Comparison of ENCODE assay signal across 12 cellular contexts in the genomic region with DNA sequence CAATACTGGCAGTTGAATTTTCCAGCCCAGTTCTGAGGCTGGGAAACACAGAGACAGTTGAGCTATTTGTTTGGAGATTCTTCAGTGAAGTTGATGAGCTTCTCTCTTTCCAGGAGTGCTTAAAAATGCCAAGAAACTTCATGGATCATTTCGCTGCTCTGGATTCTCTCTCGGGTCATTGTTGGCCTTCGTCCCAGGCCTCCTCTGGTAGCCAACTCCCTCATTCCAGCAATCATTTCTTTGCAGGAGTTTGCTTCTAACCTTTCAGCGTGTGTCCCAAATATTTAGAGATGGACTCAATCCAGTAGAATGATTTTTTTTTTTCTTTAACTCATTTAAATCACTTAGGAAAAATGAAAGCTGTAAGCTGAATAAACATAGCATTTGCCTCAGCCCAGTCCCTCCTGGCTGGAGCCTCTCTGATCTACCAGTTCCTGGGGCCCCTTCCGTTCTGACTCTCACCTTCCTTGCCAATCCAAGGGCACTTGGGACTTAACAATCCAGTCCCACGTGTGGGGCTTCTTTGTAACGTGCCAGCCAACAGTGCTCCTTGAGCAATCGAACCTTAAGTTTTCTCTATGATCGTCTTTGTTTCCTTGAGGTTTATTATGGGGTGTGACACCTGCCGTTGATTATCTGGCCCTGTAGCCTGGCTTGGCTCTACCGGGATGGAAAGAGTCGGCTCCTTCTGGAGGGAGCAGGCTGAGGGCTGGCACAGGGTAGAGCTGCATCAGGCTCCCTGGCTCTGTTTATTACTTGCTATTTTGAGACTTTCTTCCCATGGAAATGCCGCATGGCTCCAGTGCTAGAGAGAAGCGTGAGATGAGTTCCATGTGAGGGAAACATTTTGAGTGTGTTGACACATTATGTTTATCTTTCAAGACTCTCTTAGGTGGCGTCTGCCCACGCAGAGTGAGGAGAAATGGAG.
DNase-seq lines count a peak whose midpoint lies in the region; FAIRE-seq and TF ChIP-seq lines count a peak whose summit lies in the region.
"Had no signal": no experiment of that assay in that cellular context is flagged by ENCODE, and none has a peak within 500 bp of the region (broad histone marks: within the 10 kb centered on the region; RNA-seq: fewer than 3 reads in every experiment).

No MANE protein-coding gene starts in this region.

- WGBS in lower leg skin, 2 donors: 31 to 44% methylated on average over 16 of the region's 16 CpGs
- 64 to 78% (median 76%) methylated on average over 14 to 16 of the region's 16 CpGs for WGBS in spleen, 5 donors

- DNase-seq in lower leg skin (ENCODE audit: low spot score in 2 of 2): peak; percentile 18 to 87
- DNase-seq in NCI-H2196 treated with DMSO at 0.1 percent for 48 hours (lab: John Stamatoyannopoulos, UW; ENCODE audit: unreplicated experiment): no peak
- DNase-seq in spleen: no peak
- no peak for DNase-seq in OCI-M1 (lab: John Stamatoyannopoulos, UW)
- DNase-seq in T-helper 2 cell: no peak
- DNase-seq: activated naive CD4-positive, alpha-beta T cell treated with anti-CD3 and anti-CD28 coated beads, Interleukin-2, amount 10 ng/mL, durations not matched to agents 7 days and 5 days; stimulated activated CD4-positive, alpha-beta T cell treated with anti-CD3 and anti-CD28 coated beads, Interleukin-1b, Interleukin-23, amount 100 ng/mL, for 48 hours had no signal

- intact Hi-C loops in lower leg skin (cut with DNase I; ENCODE audit: low total_unique reads): no loop called here
- intact Hi-C loops in spleen (cut with DNase I; ENCODE audit: low total_unique reads): no loop called here

- no peak for TF ChIP-seq RAD21 in Ishikawa (IDR thresholded peaks at IDR 0.05; ENCODE audit: low read depth)

- TF ChIP-seq CTCF in lower leg skin (IDR thresholded peaks at IDR 0.05) (no peak), spleen (IDR thresholded peaks at IDR 0.05 in 8 of 11, conservative IDR thresholded peaks at IDR 0.05 in 3 of 11) (no peak)

- H3K27ac ChIP-seq in stomach smooth muscle (ENCODE audit: low read length) (peak overlapping the region; percentile 76), spleen (peak overlapping the region in 1 of 8 donors; percentile 23)

- TF ChIP-seq POLR2A in lower leg skin (IDR thresholded peaks at IDR 0.05) (no peak), spleen (IDR thresholded peaks at IDR 0.05) (no peak)

- no peak for TF ChIP-seq EP300 in Ishikawa (IDR thresholded peaks at IDR 0.05; ENCODE audit: borderline replicate concordance)

- FAIRE-seq in endometrium (lab: Jason Lieb, UNC): peak; percentile 73
- FAIRE-seq: D721Med, endothelial cell of umbilical vein had no signal

- H3K9me3 ChIP-seq in stomach smooth muscle (ENCODE audit: control insufficient read depth in 2 of 2, low read length in 2 of 2) (no peaks in the 10 kb centered on the region), spleen (no peaks in the 10 kb centered on the region)

- H3K27me3 ChIP-seq in stomach smooth muscle (ENCODE audit: control insufficient read depth in 1 of 2, insufficient read depth in 2 of 2, low read length in 2 of 2) (peaks cover 0 to 2% of the 10 kb centered on the region in 2 donors), spleen (replicated peaks in 1 of 7) (peaks cover 0 to 4% (median 0%) of the 10 kb centered on the region in 7 donors)

- no peaks in the 10 kb centered on the region for H3K36me3 ChIP-seq in stomach smooth muscle (ENCODE audit: control insufficient read depth in 2 of 2, insufficient read depth in 2 of 2, low read length in 2 of 2)
- no peaks in the 10 kb centered on the region for H3K36me3 ChIP-seq in spleen

- H3K4me1 ChIP-seq in stomach smooth muscle (ENCODE audit: control insufficient read depth, insufficient read depth, low read length): peaks cover 22% of the 10 kb centered on the region
- no peaks in the 10 kb centered on the region for H3K4me1 ChIP-seq in spleen

- H3K4me3 ChIP-seq in lower leg skin (ENCODE audit: low read depth, poor library complexity, severe bottlenecking) (no peak overlapping the region), stomach smooth muscle (ENCODE audit: low read length in 2 of 2) (peak overlapping the region in 1 of 2 donors; percentile 57), spleen (no peak overlapping the region)

- peak overlapping the region; percentile 21 to 39 for H3K9ac ChIP-seq in stomach smooth muscle (ENCODE audit: low read length in 2 of 2)

TF ChIP-seq in Ishikawa, 13 proteins besides CTCF, POLR2A, EP300 and RAD21:
- TF ChIP-seq YY1 (IDR thresholded peaks at IDR 0.05; ENCODE audit: low read depth): no peak
- peak; percentile 23; the same call in 1 of the 2 replicates for TF ChIP-seq NFIC (IDR thresholded peaks at IDR 0.05)

Comparison
In these comparisons a context has a peak if more than half of its experiments do, and no peak if none do; other contexts are left out.
1. DNase-seq: peak in lower leg skin (2 of 2); none in NCI-H2196 treated with DMSO at 0.1 percent for 48 hours (single experiment), spleen (single experiment), OCI-M1 (single experiment) and T-helper 2 cell (0 of 5).